In the genomic region with DNA sequence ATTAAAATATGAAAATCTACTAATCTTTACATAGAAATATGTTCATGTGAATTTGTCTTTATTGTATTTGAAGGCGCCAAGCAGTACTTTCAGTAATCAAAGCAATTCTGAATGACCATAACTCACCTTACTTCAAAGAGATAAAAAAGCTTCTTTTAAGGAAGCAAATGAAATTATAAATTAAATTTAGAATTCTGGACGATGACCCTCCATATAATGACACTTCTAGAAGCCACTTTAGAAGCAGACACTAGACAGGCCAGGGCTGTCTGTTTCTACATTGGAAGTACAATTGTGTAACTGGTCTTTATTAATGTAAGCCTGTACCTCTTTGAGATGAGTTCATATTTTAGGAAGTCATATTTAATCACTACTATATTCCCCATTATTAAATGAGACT, we compare ENCODE assay signal across 3 cellular contexts.
"Had no signal": no experiment of that assay in that cellular context is flagged by ENCODE, and none has a peak within 500 bp of the region (broad histone marks: within the 10 kb centered on the region; RNA-seq: fewer than 3 reads in every experiment).

No MANE protein-coding gene starts in this region.

- ATAC-seq: GM12878 had no signal

- H3K4me3 ChIP-seq: GM12878 had no signal

- DNase-seq: GDM1, GF-D8 had no signal
